ENCODE assay signal across 8 cellular contexts in genomic region chr5:134648425-134649162, GRCh38. TPM values are rescaled to one million over a fixed set of nuclear protein-coding genes. Genes with fewer than 3 reads are reported as not detected.
DNase-seq lines count a peak whose midpoint lies in the region; ATAC-seq and TF ChIP-seq lines count a peak whose summit lies in the region.

TSS of gene SEC24A (plus strand) at chr5:134648785. CDS start at chr5:134649077, 292 bp downstream.

- ATAC-seq in activated naive CD4-positive, alpha-beta T cell treated with anti-CD3 and anti-CD28 coated beads, Interleukin-2, amount 50 U/mL, for 72 hours, result peak; percentile 89 to 92
- peak; percentile 85 for ATAC-seq in omental fat pad (ENCODE audit: low FRiP score)

- H3K27me3 ChIP-seq in GM06990 (replicated peaks; ENCODE audit: control insufficient read depth, insufficient read depth, low read length), result no peaks in the 10 kb centered on the region

- TF ChIP-seq CTCF in GM06990 (IDR thresholded peaks at IDR 0.05; ENCODE audit: insufficient read depth, low read length, poor library complexity, severe bottlenecking), result no peak
- no peak for TF ChIP-seq CTCF in HFF-Myc (IDR thresholded peaks at IDR 0.05; ENCODE audit: low read depth, low read length, missing control alignments)
- TF ChIP-seq CTCF in omental fat pad (IDR thresholded peaks at IDR 0.05), result no peak

- peaks cover 14 to 21% of the 10 kb centered on the region in 2 donors for H3K36me3 Mint-ChIP-seq in activated naive CD4-positive, alpha-beta T cell treated with anti-CD3 and anti-CD28 coated beads, Interleukin-2, amount 50 U/mL, for 72 hours

- peak within 1 kb of the TSS; percentile 70 for H3K27ac ChIP-seq in temporal lobe (ENCODE audit: low read depth, low read length)

- H3K9me3 Mint-ChIP-seq in activated naive CD4-positive, alpha-beta T cell treated with anti-CD3 and anti-CD28 coated beads, Interleukin-2, amount 50 U/mL, for 72 hours, result no peaks in the 10 kb centered on the region

- H3K4me3 ChIP-seq in GM06990 (replicated peaks; ENCODE audit: low read depth, low read length) (peak within 1 kb of the TSS; percentile 100), HFF-Myc (replicated peaks; ENCODE audit: low read depth, low read length) (peak within 1 kb of the TSS; percentile 100)

- DNase-seq in GM06990 (ENCODE audit: extremely low read depth, insufficient read length) (peak; percentile 97), HFF-Myc (ENCODE audit: extremely low read depth, low read depth) (peak; percentile 30), NAMALWA (ENCODE audit: low spot score) (peak; percentile 96), SKM-1 (lab: John Stamatoyannopoulos, UW; ENCODE audit: unreplicated experiment) (peak; percentile 89), glomerular endothelial cell (ENCODE audit: extremely low read depth, low read depth, low spot score) (no peak), omental fat pad (ENCODE audit: low spot score) (peak; percentile 64)
- peak; percentile 90 to 96 for DNase-seq in activated naive CD4-positive, alpha-beta T cell treated with anti-CD3 and anti-CD28 coated beads, Interleukin-2, amount 50 U/mL, for 72 hours (ENCODE audit: low spot score in 2 of 2)

- H3K27ac Mint-ChIP-seq in activated naive CD4-positive, alpha-beta T cell treated with anti-CD3 and anti-CD28 coated beads, Interleukin-2, amount 50 U/mL, for 72 hours, result peak within 1 kb of the TSS; percentile 99

- peaks cover 2% of the 10 kb centered on the region; the same call in 1 of the 2 replicates for H3K36me3 ChIP-seq in GM06990 (ENCODE audit: control insufficient read depth, insufficient read depth, low read length)

RNA-seq across cellular contexts. Expression of gene SEC24A, which starts in this region (rescaled TPM):
- total RNA-seq in activated naive CD4-positive, alpha-beta T cell treated with anti-CD3 and anti-CD28 coated beads, Interleukin-2, amount 50 U/mL, for 72 hours, result 10 to 100 TPM; 36.6 to 40.0 TPM
- total RNA-seq in glomerular endothelial cell (27.2 and 30.5 TPM in 2 replicates), omental fat pad (10 to 100 TPM; 20.6 to 33.4 (median 27.9) TPM), temporal lobe (19.7 TPM)
